8 cellular contexts compared by ENCODE assay signal in the genomic region with DNA sequence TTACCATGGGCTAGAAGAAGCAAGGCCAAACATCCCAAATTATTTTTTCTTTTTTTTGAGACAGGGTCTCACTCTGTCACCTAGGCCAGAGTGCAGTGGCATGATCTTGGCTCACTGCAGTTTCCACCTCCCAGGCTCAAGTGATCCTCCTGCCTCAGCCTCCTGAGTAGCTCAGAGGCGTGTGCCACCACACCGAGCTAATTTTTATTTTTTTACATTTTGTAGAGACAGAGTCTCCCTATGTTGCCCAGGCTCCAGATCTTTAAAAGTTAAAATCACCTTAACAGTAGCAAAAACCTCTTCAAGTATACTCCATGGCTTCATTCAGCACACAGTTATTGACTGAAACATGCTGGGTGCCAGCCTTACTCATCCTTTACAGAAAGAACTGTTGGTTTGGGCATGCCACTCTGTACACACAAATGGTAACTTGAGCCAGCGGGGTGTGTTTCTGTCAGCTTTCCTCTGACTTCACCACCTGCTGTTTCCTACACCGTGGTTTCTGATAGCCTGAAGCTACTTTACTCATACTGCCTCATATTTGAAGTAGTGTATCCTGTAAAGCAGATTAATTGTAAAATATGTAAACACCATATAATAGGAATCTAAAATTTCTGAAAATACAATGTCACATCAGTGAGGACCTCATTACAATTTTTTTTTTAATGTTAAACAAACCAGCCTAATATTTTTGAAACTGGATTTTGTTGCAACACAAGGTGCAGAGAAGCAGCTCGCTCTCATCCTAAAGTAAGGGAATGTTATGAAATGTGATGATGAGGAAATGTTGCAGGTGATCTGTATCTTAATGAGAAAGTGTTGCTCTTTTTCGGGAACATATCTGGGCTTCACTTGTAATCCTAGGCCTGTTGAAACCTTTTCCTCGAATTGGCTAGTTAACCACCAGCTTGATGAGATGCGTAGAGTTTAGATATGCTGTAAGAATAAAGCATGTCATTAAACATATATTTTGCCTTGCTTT.
A peak's percentile ranks its signal among the peaks of the same experiment; 100 is the strongest.
DNase-seq lines count a peak whose midpoint lies in the region; ATAC-seq and TF ChIP-seq lines count a peak whose summit lies in the region.

No MANE protein-coding gene starts in this region.

- H3K4me1 ChIP-seq in neutrophil (ENCODE audit: control insufficient read depth in 1 of 2, insufficient read depth in 1 of 2, low read depth in 1 of 2, low read length in 1 of 2) (peaks cover 19 to 21% of the 10 kb centered on the region in 2 experiments), adrenal gland (replicated peaks in 1 of 2) (peaks cover 0 to 13% of the 10 kb centered on the region in 2 donors)

- H3K36me3 ChIP-seq in neutrophil (no peaks in the 10 kb centered on the region), adrenal gland (replicated peaks in 1 of 2) (peaks cover 0 to 12% of the 10 kb centered on the region in 2 donors)

- H3K9me3 Mint-ChIP-seq in T-helper 2 cell treated with Interferon-gamma antibody and Interleukin-4, amounts not matched to agents 5 μg/mL and 100 μg/mL, for 36 hours, result no peaks in the 10 kb centered on the region

- intact Hi-C loops in adrenal gland (cut with DNase I), result no loop called here

- peak overlapping the region; percentile 59 for H3K27ac ChIP-seq in neutrophil
- H3K27ac ChIP-seq in adrenal gland, result peak overlapping the region in 1 of 5 donors; percentile 62

- H3K4me3 ChIP-seq in astrocyte of the spinal cord (ENCODE audit: low read depth, low read length) (no peak overlapping the region), neutrophil (ENCODE audit: low read depth in 1 of 2, low read length in 1 of 2) (no peak overlapping the region), adrenal gland (no peak overlapping the region)

- 78 to 87% (median 87%) methylated on average over 8 of the region's 8 CpGs for WGBS in adrenal gland, 4 donors

- no peak for ATAC-seq in HG03135 (IDR thresholded peaks at IDR 0.05; ENCODE audit: unreplicated experiment)

- H3K9me3 ChIP-seq in neutrophil (no peaks in the 10 kb centered on the region), adrenal gland (replicated peaks in 1 of 3) (no peaks in the 10 kb centered on the region)

- H3K36me3 Mint-ChIP-seq in T-helper 2 cell treated with Interferon-gamma antibody and Interleukin-4, amounts not matched to agents 5 μg/mL and 100 μg/mL, for 36 hours (ENCODE audit: low read depth), result no peaks in the 10 kb centered on the region

- TF ChIP-seq POLR2A in adrenal gland (IDR thresholded peaks at IDR 0.05), result no peak

- H3K27me3 ChIP-seq in neutrophil (no peaks in the 10 kb centered on the region), adrenal gland (no peaks in the 10 kb centered on the region)

- no peak overlapping the region for H3K4me3 Mint-ChIP-seq in T-helper 2 cell treated with Interferon-gamma antibody and Interleukin-4, amounts not matched to agents 5 μg/mL and 100 μg/mL, for 36 hours

- in situ Hi-C loops in astrocyte of the spinal cord (cut with HindIII; ENCODE audit: low sequenced_read_pairs), result no loop called here

- peak; percentile 85 for DNase-seq in EH (ENCODE audit: low read depth)
- DNase-seq in NCI-H187 (lab: John Stamatoyannopoulos, UW), result peak; percentile 77 to 86
- DNase-seq in astrocyte of the spinal cord (ENCODE audit: low read depth, low spot score), result peak; percentile 82
- no peak for DNase-seq in adrenal gland
- DNase-seq in T-helper 2 cell treated with Interferon-gamma antibody and Interleukin-4, amounts not matched to agents 5 μg/mL and 100 μg/mL, for 36 hours (ENCODE audit: low spot score), result no peak
- DNase-seq in GOT3 (lab: John Stamatoyannopoulos, UW), result no peak

- no peak for TF ChIP-seq CTCF in astrocyte of the spinal cord (IDR thresholded peaks at IDR 0.05; ENCODE audit: low read depth, low read length)
- no peak for TF ChIP-seq CTCF in neutrophil (IDR thresholded peaks at IDR 0.05)
- TF ChIP-seq CTCF in adrenal gland (IDR thresholded peaks at IDR 0.05), result no peak

- no peaks in the 10 kb centered on the region for H3K4me1 Mint-ChIP-seq in T-helper 2 cell treated with Interferon-gamma antibody and Interleukin-4, amounts not matched to agents 5 μg/mL and 100 μg/mL, for 36 hours (ENCODE audit: low read depth)

- H3K27ac Mint-ChIP-seq in T-helper 2 cell treated with Interferon-gamma antibody and Interleukin-4, amounts not matched to agents 5 μg/mL and 100 μg/mL, for 36 hours, result no peak overlapping the region

- H3K27me3 Mint-ChIP-seq in T-helper 2 cell treated with Interferon-gamma antibody and Interleukin-4, amounts not matched to agents 5 μg/mL and 100 μg/mL, for 36 hours (ENCODE audit: low read depth), result no peaks in the 10 kb centered on the region

Comparison
In these comparisons a context has a peak if more than half of its experiments do, and no peak if none do; other contexts are left out.
1. DNase-seq: peak in EH (single experiment), NCI-H187 (2 of 2) and astrocyte of the spinal cord (single experiment); none in adrenal gland (0 of 7), T-helper 2 cell treated with Interferon-gamma antibody and Interleukin-4, amounts not matched to agents 5 μg/mL and 100 μg/mL, for 36 hours (single experiment) and GOT3 (single experiment).